13 cellular contexts compared by ENCODE assay signal in the genomic region with DNA sequence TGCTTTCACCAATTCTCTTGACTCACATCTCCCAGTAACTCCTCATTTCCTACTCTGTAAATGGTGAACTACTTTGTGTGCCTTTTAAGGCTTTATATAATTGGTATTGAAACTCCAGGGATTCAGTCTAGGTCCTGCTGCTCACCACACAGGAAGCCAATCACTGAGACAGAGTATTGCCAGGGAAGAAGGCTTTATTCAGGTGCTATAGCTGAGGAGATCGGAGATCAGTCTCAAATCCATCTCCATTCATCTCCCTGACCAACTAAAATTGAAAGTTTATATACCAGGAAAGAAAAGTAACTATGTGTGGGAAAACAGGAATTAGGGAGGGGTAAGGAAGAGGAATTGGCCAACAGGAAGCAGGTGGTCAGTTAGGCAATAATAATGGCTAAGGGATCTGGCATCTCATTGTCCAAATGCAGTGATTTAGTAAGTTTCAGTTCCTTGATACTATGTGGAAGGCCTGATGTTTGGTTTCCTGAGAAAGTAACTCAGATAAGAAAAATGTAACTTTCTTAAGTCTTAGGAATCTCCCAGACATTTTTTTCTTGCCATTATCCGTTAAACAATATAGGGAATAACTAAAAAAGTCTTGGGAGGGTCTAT.
"Had no signal": no experiment of that assay in that cellular context is flagged by ENCODE, and none has a peak within 500 bp of the region (broad histone marks: within the 10 kb centered on the region; RNA-seq: fewer than 3 reads in every experiment).

No MANE protein-coding gene starts in this region.

- H3K27me3 ChIP-seq: vagina had no signal

- H3K4me3 Mint-ChIP-seq: activated CD4-positive, alpha-beta T cell treated with anti-CD3 and anti-CD28 coated beads, Interleukin-2, amount 10 ng/mL, durations not matched to agents 7 days and 5 days; activated naive CD4-positive, alpha-beta T cell treated with anti-CD3 and anti-CD28 coated beads for 36 hours; activated T-helper 17 cell treated with anti-CD3 and anti-CD28 coated beads, Interleukin-2, amount 50 U/mL, for 72 hours; central memory CD8-positive, alpha-beta T cell; dendritic cell treated with granulocyte-macrophage colony-stimulating factor and Interleukin-4, amounts not matched to agents 40 ng/mL and 50 ng/mL, for 4 days had no signal

- DNase-seq: activated CD4-positive, alpha-beta T cell treated with anti-CD3 and anti-CD28 coated beads, Interleukin-2, amount 10 ng/mL, durations not matched to agents 7 days and 5 days; activated CD4-positive, CD25-positive, alpha-beta regulatory T cell; activated naive CD4-positive, alpha-beta T cell treated with anti-CD3 and anti-CD28 coated beads for 36 hours; activated T-cell treated with anti-CD3 and anti-CD28 coated beads for 4 hours; esophagus squamous epithelium; kidney glomerular epithelial cell; T-helper 2 cell had no signal

- H3K27ac ChIP-seq: esophagus squamous epithelium, gastroesophageal sphincter, skin epidermis, vagina had no signal

- ATAC-seq: activated T-helper 17 cell treated with anti-CD3 and anti-CD28 coated beads, Interleukin-2, amount 50 U/mL, for 72 hours; gastroesophageal sphincter had no signal

- H3K4me1 ChIP-seq: vagina had no signal

- H3K4me1 Mint-ChIP-seq: activated CD4-positive, alpha-beta T cell treated with anti-CD3 and anti-CD28 coated beads, Interleukin-2, amount 10 ng/mL, durations not matched to agents 7 days and 5 days; activated T-helper 17 cell treated with anti-CD3 and anti-CD28 coated beads, Interleukin-2, amount 50 U/mL, for 72 hours; central memory CD8-positive, alpha-beta T cell had no signal

- H3K36me3 ChIP-seq: esophagus squamous epithelium, gastroesophageal sphincter, vagina had no signal

- H3K4me3 ChIP-seq: esophagus squamous epithelium, gastroesophageal sphincter, skin epidermis, vagina had no signal

- H3K9me3 ChIP-seq: esophagus squamous epithelium, vagina had no signal

- H3K27ac Mint-ChIP-seq: activated CD4-positive, alpha-beta T cell treated with anti-CD3 and anti-CD28 coated beads, Interleukin-2, amount 10 ng/mL, durations not matched to agents 7 days and 5 days; activated naive CD4-positive, alpha-beta T cell treated with anti-CD3 and anti-CD28 coated beads for 36 hours; activated T-helper 17 cell treated with anti-CD3 and anti-CD28 coated beads, Interleukin-2, amount 50 U/mL, for 72 hours; dendritic cell treated with granulocyte-macrophage colony-stimulating factor and Interleukin-4, amounts not matched to agents 40 ng/mL and 50 ng/mL, for 4 days had no signal

- H3K9me3 Mint-ChIP-seq: activated CD4-positive, alpha-beta T cell treated with anti-CD3 and anti-CD28 coated beads, Interleukin-2, amount 10 ng/mL, durations not matched to agents 7 days and 5 days; activated T-helper 17 cell treated with anti-CD3 and anti-CD28 coated beads, Interleukin-2, amount 50 U/mL, for 72 hours had no signal
